8 cellular contexts compared by ENCODE assay signal in genomic region chr12:113221997-113222729, GRCh38. TPM values are rescaled to one million over a fixed set of nuclear protein-coding genes. Genes with fewer than 3 reads are reported as not detected.
DNase-seq lines count a peak whose midpoint lies in the region; ATAC-seq, FAIRE-seq and TF ChIP-seq lines count a peak whose summit lies in the region.

No MANE protein-coding gene starts in this region.

- no peak for TF ChIP-seq POLR2A in gastrocnemius medialis (IDR thresholded peaks at IDR 0.05)

- intact Hi-C loops in gastrocnemius medialis (cut with DNase I; ENCODE audit: low total_unique reads) = loop anchor here (2.0 to 5.0 kb wide), 3 partner anchors 25 to 800 kb away; no protein-coding TSS in a partner anchor

- peak overlapping the region; percentile 94 for H3K27ac ChIP-seq in VCaP
- H3K27ac ChIP-seq in gastrocnemius medialis = peak overlapping the region; percentile 92 to 99 (median 96)

- no peaks in the 10 kb centered on the region for H3K27me3 ChIP-seq in gastrocnemius medialis

- H3K9me3 ChIP-seq in gastrocnemius medialis = no peaks in the 10 kb centered on the region

- no peaks in the 10 kb centered on the region for H3K36me3 ChIP-seq in gastrocnemius medialis

- FAIRE-seq in D721Med (lab: Jason Lieb, UNC) = no peak

- ATAC-seq in gastrocnemius medialis = no peak
- no peak for ATAC-seq in GM21723 (IDR thresholded peaks at IDR 0.05; ENCODE audit: unreplicated experiment)

- H3K4me3 ChIP-seq in fibroblast of mammary gland (ENCODE audit: control insufficient read depth, low read depth, low read length) (peak overlapping the region; percentile 81), gastrocnemius medialis (peak overlapping the region; percentile 72 to 89 (median 80))

- TF ChIP-seq CTCF in VCaP (conservative IDR thresholded peaks at IDR 0.05) (no peak), fibroblast of mammary gland (conservative IDR thresholded peaks at IDR 0.05; ENCODE audit: control insufficient read depth, insufficient read depth, low read depth, low read length) (no peak), gastrocnemius medialis (IDR thresholded peaks at IDR 0.05 in 4 of 5, conservative IDR thresholded peaks at IDR 0.05 in 1 of 5) (no peak), D721Med (IDR thresholded peaks at IDR 0.05; ENCODE audit: insufficient read depth, missing control alignments) (no peak)

- peak; percentile 33 for DNase-seq in NCI-H1092 treated with DMSO at 0.1 percent for 48 hours (lab: John Stamatoyannopoulos, UW)
- DNase-seq in NCI-H1092 (lab: John Stamatoyannopoulos, UW) = no peak
- DNase-seq in fibroblast of mammary gland (ENCODE audit: low read depth) = no peak
- no peak for DNase-seq in gastrocnemius medialis
- no peak for DNase-seq in D721Med (ENCODE audit: insufficient read length, low spot score)
- no peak for DNase-seq in AG08396 (ENCODE audit: low spot score)

- in situ Hi-C loops in gastrocnemius medialis (cut with MboI; ENCODE audit: low sequenced_read_pairs in 4 of 4) = no loop called here

- peaks cover 45 to 49% of the 10 kb centered on the region in 2 donors for H3K4me1 ChIP-seq in gastrocnemius medialis

RNA-seq across cellular contexts. Expression of gene TPCN1, which starts 0.9 kb away (rescaled TPM):
- total RNA-seq in gastrocnemius medialis = 10 to 100 TPM; 21.4 to 27.0 (median 25.4) TPM

RNA-seq across cellular contexts. Expression of gene RITA1, which starts 36.6 kb away (rescaled TPM):
- total RNA-seq in gastrocnemius medialis = 10 to 100 TPM; 17.7 to 31.2 (median 23.1) TPM

RNA-seq across cellular contexts. Expression of gene DDX54, which starts 36.9 kb away (rescaled TPM):
- total RNA-seq in gastrocnemius medialis = 100 to 1,000 TPM in 3 of 4 donors, 10 to 100 TPM in 1; 90.0 to 144 (median 108) TPM
